In the genomic region with DNA sequence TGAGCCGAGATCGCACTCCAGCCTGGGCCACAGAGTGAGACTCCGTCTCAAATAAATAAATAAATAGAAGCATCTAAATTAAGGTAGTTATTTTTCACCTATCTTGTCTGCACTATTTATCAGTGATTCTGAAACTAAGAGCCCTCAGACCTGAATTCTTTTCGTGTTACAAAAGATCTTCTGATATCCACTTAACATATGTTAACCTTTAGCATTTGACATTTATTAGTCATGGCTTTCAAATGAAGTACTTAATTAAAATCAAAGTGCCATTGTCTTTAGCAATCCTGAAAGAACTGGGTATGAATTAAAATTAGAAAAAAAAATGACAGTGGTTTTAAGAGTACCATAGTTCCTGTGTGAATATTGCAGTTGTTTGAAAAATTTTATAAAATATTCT, we compare ENCODE assay signal across 8 cellular contexts.
"Had no signal": no experiment of that assay in that cellular context is flagged by ENCODE, and none has a peak within 500 bp of the region (broad histone marks: within the 10 kb centered on the region; RNA-seq: fewer than 3 reads in every experiment).

No MANE protein-coding gene starts in this region.

- DNase-seq: GDM1, GF-D8 had no signal

- ATAC-seq: GM12878 had no signal

- FAIRE-seq: G401.6, GM12878, GM12891, GM12892, GM18507, GM19239 had no signal
